17 cellular contexts compared by ENCODE assay signal in the genomic region with DNA sequence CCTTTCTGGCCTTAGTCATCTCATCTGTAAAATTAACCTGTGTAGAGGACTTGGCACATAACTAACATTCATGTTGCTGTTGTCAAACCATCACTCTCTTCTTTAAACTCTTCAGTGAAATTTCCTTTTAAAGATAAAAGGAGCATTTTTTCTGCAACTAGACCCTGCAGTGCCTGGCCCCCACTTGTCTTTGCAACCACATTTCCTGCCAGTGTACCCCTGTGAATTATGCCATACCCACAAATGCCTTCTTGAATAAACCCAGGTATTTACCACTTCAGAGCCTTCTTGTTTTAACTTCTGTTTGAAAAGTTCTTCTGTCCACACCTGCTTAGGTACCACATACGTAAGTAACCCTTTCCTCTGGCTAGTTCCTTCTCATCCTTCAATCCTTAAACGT.
"Had no signal": no experiment of that assay in that cellular context is flagged by ENCODE, and none has a peak within 500 bp of the region (broad histone marks: within the 10 kb centered on the region; RNA-seq: fewer than 3 reads in every experiment).

No MANE protein-coding gene starts in this region.

- H3K27ac ChIP-seq: brain microvascular endothelial cell, colonic mucosa, spleen, tibial nerve, VCaP had no signal

- H3K4me3 Mint-ChIP-seq: activated T-cell treated with anti-CD3 and anti-CD28 coated beads, Interleukin-2, amount 50 U/mL, for 24 hours; nephron; stimulated activated naive B cell treated with anti-CD40 and anti-IgM and Interleukin-4, amounts not matched to agents 10 μg/mL and 1 μg/mL and 100 μg/mL, for 72 hours had no signal

- ATAC-seq: activated naive CD4-positive, alpha-beta T cell treated with anti-CD3 and anti-CD28 coated beads, Interleukin-2, amount 50 U/mL, for 72 hours; esophagus mucosa; stimulated activated naive B cell treated with anti-CD40 and anti-IgM and Interleukin-4, amounts not matched to agents 10 μg/mL and 1 μg/mL and 100 μg/mL, for 72 hours had no signal

- DNase-seq: activated CD4-positive, alpha-beta T cell treated with anti-CD3 and anti-CD28 coated beads, Interleukin-2, amount 50 U/mL, for 4 hours; activated CD4-positive, CD25-positive, alpha-beta regulatory T cell treated with anti-CD3 and anti-CD28 coated beads, Interleukin-2, amount 50 U/mL, for 72 hours; activated T-cell treated with anti-CD3 and anti-CD28 coated beads, Interleukin-2, amount 50 U/mL, for 24 hours; brain microvascular endothelial cell; central memory CD4-positive, alpha-beta T cell; colonic mucosa; mesendoderm; nucleus accumbens; retina; spleen; stimulated activated naive B cell treated with anti-CD40 and anti-IgM and Interleukin-4, amounts not matched to agents 10 μg/mL and 1 μg/mL and 100 μg/mL, for 72 hours; substantia nigra had no signal

- H3K4me1 ChIP-seq: colonic mucosa, spleen, tibial nerve had no signal

- H3K4me3 ChIP-seq: colonic mucosa, spleen, tibial nerve had no signal

- H3K27me3 ChIP-seq: brain microvascular endothelial cell, colonic mucosa, spleen, tibial nerve had no signal

- H3K27me3 Mint-ChIP-seq: activated T-cell treated with anti-CD3 and anti-CD28 coated beads, Interleukin-2, amount 50 U/mL, for 24 hours; stimulated activated naive B cell treated with anti-CD40 and anti-IgM and Interleukin-4, amounts not matched to agents 10 μg/mL and 1 μg/mL and 100 μg/mL, for 72 hours had no signal

- H3K4me1 Mint-ChIP-seq: nephron had no signal

- H3K36me3 Mint-ChIP-seq: activated naive CD4-positive, alpha-beta T cell treated with anti-CD3 and anti-CD28 coated beads, Interleukin-2, amount 50 U/mL, for 72 hours had no signal

- H3K36me3 ChIP-seq: brain microvascular endothelial cell, colonic mucosa, tibial nerve had no signal

- H3K27ac Mint-ChIP-seq: activated naive CD4-positive, alpha-beta T cell treated with anti-CD3 and anti-CD28 coated beads, Interleukin-2, amount 50 U/mL, for 72 hours; activated T-cell treated with anti-CD3 and anti-CD28 coated beads, Interleukin-2, amount 50 U/mL, for 24 hours; nephron; stimulated activated naive B cell treated with anti-CD40 and anti-IgM and Interleukin-4, amounts not matched to agents 10 μg/mL and 1 μg/mL and 100 μg/mL, for 72 hours had no signal

- H3K9me3 Mint-ChIP-seq: activated naive CD4-positive, alpha-beta T cell treated with anti-CD3 and anti-CD28 coated beads, Interleukin-2, amount 50 U/mL, for 72 hours; activated T-cell treated with anti-CD3 and anti-CD28 coated beads, Interleukin-2, amount 50 U/mL, for 24 hours; nephron; stimulated activated naive B cell treated with anti-CD40 and anti-IgM and Interleukin-4, amounts not matched to agents 10 μg/mL and 1 μg/mL and 100 μg/mL, for 72 hours had no signal

- H3K9me3 ChIP-seq: colonic mucosa, spleen, tibial nerve had no signal
